ENCODE assay signal across 1 cellular context in genomic region chr22:38644245-38644644, GRCh38. TPM values are rescaled to one million over a fixed set of nuclear protein-coding genes. Genes with fewer than 3 reads are reported as not detected.
"Had no signal": no experiment of that assay in that cellular context is flagged by ENCODE, and none has a peak within 500 bp of the region (broad histone marks: within the 10 kb centered on the region; RNA-seq: fewer than 3 reads in every experiment).

No MANE protein-coding gene starts in this region.

RNA-seq across cellular contexts. Expression of gene FAM227A, which starts 11.9 kb away (rescaled TPM):
- polyA plus RNA-seq: naive thymus-derived CD8-positive, alpha-beta T cell had no signal
